20 cellular contexts compared by ENCODE assay signal in the genomic region with DNA sequence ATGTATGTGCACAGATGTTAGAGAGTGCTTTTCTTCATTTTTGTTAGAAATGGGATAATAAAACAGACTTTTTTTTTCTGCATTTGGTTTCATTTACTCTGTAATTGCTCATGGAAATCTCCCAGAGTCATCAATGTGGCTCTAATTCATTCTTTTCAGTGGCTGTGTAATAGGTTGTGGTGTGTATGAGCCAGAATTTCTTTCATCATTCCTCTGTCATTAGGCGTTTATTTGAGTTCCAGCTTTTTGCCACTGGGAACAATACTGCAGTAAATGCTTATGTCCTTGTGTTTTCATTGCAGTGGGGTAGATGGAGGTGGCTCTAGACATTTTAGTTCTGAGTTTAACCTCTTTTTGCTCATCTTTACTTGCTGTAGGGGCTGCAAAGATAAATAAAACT.
A peak's percentile ranks its signal among the peaks of the same experiment; 100 is the strongest.
DNase-seq lines count a peak whose midpoint lies in the region; TF ChIP-seq lines count a peak whose summit lies in the region.
"Had no signal": no experiment of that assay in that cellular context is flagged by ENCODE, and none has a peak within 500 bp of the region (broad histone marks: within the 10 kb centered on the region; RNA-seq: fewer than 3 reads in every experiment).

No MANE protein-coding gene starts in this region.

- no peaks in the 10 kb centered on the region for H3K27me3 ChIP-seq in SJSA1 (replicated peaks)
- H3K27me3 ChIP-seq in fibroblast of lung (ENCODE audit: control insufficient read depth, insufficient read depth, low read length) = no peaks in the 10 kb centered on the region
- no peaks in the 10 kb centered on the region for H3K27me3 ChIP-seq in skeletal muscle satellite cell (ENCODE audit: control insufficient read depth, insufficient read depth, low read length)

- H3K4me2 ChIP-seq in fibroblast of lung (ENCODE audit: extremely low read depth, insufficient read depth, low read length) = peak overlapping the region; percentile 48
- H3K4me2 ChIP-seq in skeletal muscle satellite cell (ENCODE audit: low read length) = peak overlapping the region; percentile 16

- no peak overlapping the region for H2AFZ ChIP-seq in fibroblast of lung (ENCODE audit: low read length)

- no peaks in the 10 kb centered on the region for H3K79me2 ChIP-seq in fibroblast of lung (ENCODE audit: control insufficient read depth, insufficient read depth, low read length)

- H4K20me1 ChIP-seq in fibroblast of lung (ENCODE audit: control insufficient read depth, extremely low read depth, insufficient read depth, low read length) = no peaks in the 10 kb centered on the region

- peaks cover 65% of the 10 kb centered on the region for H3K4me1 ChIP-seq in SJSA1 (replicated peaks)
- peaks cover 10% of the 10 kb centered on the region for H3K4me1 ChIP-seq in fibroblast of lung (ENCODE audit: control insufficient read depth, extremely low read depth, insufficient read depth, low read length)
- H3K4me1 ChIP-seq in skeletal muscle satellite cell (ENCODE audit: control insufficient read depth, insufficient read depth, low read length) = peaks cover 48% of the 10 kb centered on the region
- H3K4me1 ChIP-seq: psoas muscle had no signal

- TF ChIP-seq CTCF in fibroblast of lung (conservative IDR thresholded peaks at IDR 0.05 in 1 of 2, IDR thresholded peaks at IDR 0.05 in 1 of 2; ENCODE audit: low read depth in 1 of 2, low read length in 2 of 2) (no peak), coronary artery (IDR thresholded peaks at IDR 0.05) (no peak)

- no peak overlapping the region for H3K9ac ChIP-seq in fibroblast of lung (ENCODE audit: insufficient read depth, low read length)
- H3K9ac ChIP-seq in skeletal muscle satellite cell (ENCODE audit: low read depth, low read length) = peak overlapping the region; percentile 75

- H3K4me3 ChIP-seq in SJSA1 (no peak overlapping the region), fibroblast of lung (replicated peaks in 1 of 4; ENCODE audit: control extremely low read depth in 1 of 4, insufficient read depth in 1 of 4, low read depth in 3 of 4, low read length in 4 of 4) (no peak overlapping the region), skeletal muscle satellite cell (ENCODE audit: low read length) (no peak overlapping the region), coronary artery (no peak overlapping the region)
- H3K4me3 ChIP-seq: GM12878, psoas muscle had no signal

- H3K27ac ChIP-seq in SJSA1 = peak overlapping the region; percentile 76
- H3K27ac ChIP-seq in fibroblast of lung (ENCODE audit: insufficient read depth, low read length) = peak overlapping the region; percentile 91
- peak overlapping the region in 1 of 2 donors; percentile 73 for H3K27ac ChIP-seq in coronary artery
- H3K27ac ChIP-seq: psoas muscle had no signal

- intact Hi-C loops in posterior cingulate gyrus (cut with DNase I) = no loop called here

- H3K36me3 ChIP-seq in SJSA1 = no peaks in the 10 kb centered on the region
- H3K36me3 ChIP-seq in fibroblast of lung (ENCODE audit: control insufficient read depth, insufficient read depth, low read length) = no peaks in the 10 kb centered on the region
- no peaks in the 10 kb centered on the region for H3K36me3 ChIP-seq in skeletal muscle satellite cell (ENCODE audit: insufficient read depth, low read length)

- H3K9me3 ChIP-seq in SJSA1 (replicated peaks) (no peaks in the 10 kb centered on the region), fibroblast of lung (ENCODE audit: control insufficient read depth, insufficient read depth, low read depth, low read length) (no peaks in the 10 kb centered on the region), skeletal muscle satellite cell (replicated peaks; ENCODE audit: low read length) (no peaks in the 10 kb centered on the region)
- H3K9me3 ChIP-seq: psoas muscle had no signal

- DNase-seq in EL = peak; percentile 48
- DNase-seq in SJSA1 (ENCODE audit: low read depth in 1 of 2, low spot score in 2 of 2) = peak in 1 of 2 experiments; percentile 53
- peak; percentile 40 to 75 for DNase-seq in fibroblast of lung (ENCODE audit: low read depth in 2 of 2)
- no peak for DNase-seq in NCI-H526 (lab: John Stamatoyannopoulos, UW)
- DNase-seq in coronary artery (ENCODE audit: low spot score) = no peak
- DNase-seq in RKO (ENCODE audit: low spot score) = no peak
- DNase-seq in posterior cingulate gyrus = no peak
- DNase-seq: activated CD4-positive, alpha-beta memory T cell treated with anti-CD3 and anti-CD28 coated beads for 36 hours; activated naive CD4-positive, alpha-beta T cell; activated T-cell treated with anti-CD3 and anti-CD28 coated beads for 4 hours; Calu3; H7; NCI-H1417 treated with DMSO at 0.1 percent for 48 hours; NCI-H526 treated with DMSO at 0.1 percent for 48 hours; nephron progenitor cell; psoas muscle; SIG-M5; T-helper 2 cell had no signal

Comparison
In these comparisons a context has a peak if more than half of its experiments do, and no peak if none do; other contexts are left out.
1. DNase-seq: peak in EL (single experiment) and fibroblast of lung (2 of 2); none in NCI-H526 (0 of 2), coronary artery (single experiment), RKO (single experiment) and posterior cingulate gyrus (0 of 10).